In genomic region chr16:14672403-14672971, GRCh38 we compare ENCODE assay signal across 11 cellular contexts. TPM values are rescaled to one million over a fixed set of nuclear protein-coding genes. Genes with fewer than 3 reads are reported as not detected.
DNase-seq lines count a peak whose midpoint lies in the region; ATAC-seq and TF ChIP-seq lines count a peak whose summit lies in the region.
"Had no signal": no experiment of that assay in that cellular context is flagged by ENCODE, and none has a peak within 500 bp of the region (broad histone marks: within the 10 kb centered on the region; RNA-seq: fewer than 3 reads in every experiment).

No MANE protein-coding gene starts in this region.

- no peak for TF ChIP-seq CTCF in SK-N-SH (IDR thresholded peaks at IDR 0.05)
- TF ChIP-seq CTCF in ascending aorta (IDR thresholded peaks at IDR 0.05) = no peak

- POLR2A ChIA-PET in SK-N-SH (lab: Yijun Ruan, JAX) = no interaction called here
- POLR2A ChIA-PET in naive thymus-derived CD8-positive, alpha-beta T cell (lab: Charles Lee) = no interaction called here

- H3K36me3 ChIP-seq in SK-N-SH (replicated peaks in 1 of 2; ENCODE audit: control insufficient read depth in 1 of 2, insufficient read depth in 2 of 2, low read length in 1 of 2) (peaks cover 6 to 8% of the 10 kb centered on the region in 2 experiments), ascending aorta (peaks cover 7 to 24% of the 10 kb centered on the region in 2 donors)

- no peaks in the 10 kb centered on the region for H3K4me1 ChIP-seq in SK-N-SH (ENCODE audit: control insufficient read depth in 1 of 2, insufficient read depth in 2 of 2, low read depth in 1 of 2, low read length in 1 of 2)
- H3K4me1 ChIP-seq in ascending aorta = no peaks in the 10 kb centered on the region

- H4K20me1 ChIP-seq in SK-N-SH (ENCODE audit: insufficient read depth) = no peaks in the 10 kb centered on the region

- CTCF ChIA-PET in SK-N-SH (lab: Yijun Ruan, JAX) = no interaction called here

- H3K27ac ChIP-seq in SK-N-SH (ENCODE audit: low read depth in 2 of 2, low read length in 1 of 2) = no peak overlapping the region
- H3K27ac ChIP-seq in ascending aorta = no peak overlapping the region
- H3K27ac ChIP-seq: dorsolateral prefrontal cortex had no signal

- no peaks in the 10 kb centered on the region for H3K9me2 ChIP-seq in SK-N-SH

- no peak overlapping the region for H3K4me2 ChIP-seq in SK-N-SH

- H3K9ac ChIP-seq in SK-N-SH = no peak overlapping the region

- no peaks in the 10 kb centered on the region for H3K27me3 Mint-ChIP-seq in naive thymus-derived CD8-positive, alpha-beta T cell
- H3K27me3 Mint-ChIP-seq in activated T-cell treated with anti-CD3 and anti-CD28 coated beads, Interleukin-2, amount 50 U/mL, for 4 hours (ENCODE audit: low read depth) = no peaks in the 10 kb centered on the region

- H3K9me3 ChIP-seq in SK-N-SH = no peaks in the 10 kb centered on the region
- no peaks in the 10 kb centered on the region for H3K9me3 ChIP-seq in ascending aorta

- H3K4me3 Mint-ChIP-seq in naive thymus-derived CD8-positive, alpha-beta T cell = peak overlapping the region in 1 of 10 donors; percentile 44
- no peak overlapping the region for H3K4me3 Mint-ChIP-seq in activated T-cell treated with anti-CD3 and anti-CD28 coated beads, Interleukin-2, amount 50 U/mL, for 4 hours

- DNase-seq in SK-N-SH = no peak
- DNase-seq in naive thymus-derived CD8-positive, alpha-beta T cell = no peak
- no peak for DNase-seq in activated T-cell treated with anti-CD3 and anti-CD28 coated beads, Interleukin-2, amount 50 U/mL, for 4 hours
- no peak for DNase-seq in AG08396 (ENCODE audit: low spot score)
- no peak for DNase-seq in ascending aorta (ENCODE audit: low spot score in 2 of 2)
- DNase-seq: dorsolateral prefrontal cortex, mesenchymal stem cell, NCI-H1436 had no signal

- H2AFZ ChIP-seq in SK-N-SH (ENCODE audit: low read depth) = no peak overlapping the region

- H3K4me3 ChIP-seq in SK-N-SH (ENCODE audit: low read depth in 2 of 2, low read length in 1 of 2) (no peak overlapping the region), ascending aorta (no peak overlapping the region)
- H3K4me3 ChIP-seq: dorsolateral prefrontal cortex had no signal

- H3K79me2 ChIP-seq in SK-N-SH (ENCODE audit: insufficient read depth) = no peaks in the 10 kb centered on the region

- 45% methylated on average over 7 of the region's 7 CpGs for WGBS in SK-N-SH (ENCODE audit: low lambda C conversion rate)

- no peaks in the 10 kb centered on the region for H3K9me3 Mint-ChIP-seq in naive thymus-derived CD8-positive, alpha-beta T cell
- H3K9me3 Mint-ChIP-seq in activated T-cell treated with anti-CD3 and anti-CD28 coated beads, Interleukin-2, amount 50 U/mL, for 4 hours = no peaks in the 10 kb centered on the region

- H3K27me3 ChIP-seq in SK-N-SH (ENCODE audit: insufficient read depth) (no peaks in the 10 kb centered on the region), ascending aorta (no peaks in the 10 kb centered on the region)
- H3K27me3 ChIP-seq: dorsolateral prefrontal cortex had no signal

- TF ChIP-seq EP300 in SK-N-SH (IDR thresholded peaks at IDR 0.05; ENCODE audit: borderline replicate concordance in 1 of 2, low read depth in 1 of 2, low read length in 1 of 2) = no peak

- no peak for TF ChIP-seq RAD21 in SK-N-SH (IDR thresholded peaks at IDR 0.05; ENCODE audit: low read length)

- no peaks in the 10 kb centered on the region for H3F3A ChIP-seq in SK-N-SH (replicated peaks; ENCODE audit: insufficient read depth)

- H3K4me1 Mint-ChIP-seq in naive thymus-derived CD8-positive, alpha-beta T cell = peaks cover 5 to 15% (median 11%) of the 10 kb centered on the region in 4 donors
- H3K4me1 Mint-ChIP-seq in activated T-cell treated with anti-CD3 and anti-CD28 coated beads, Interleukin-2, amount 50 U/mL, for 4 hours (ENCODE audit: low read depth) = peaks cover 11% of the 10 kb centered on the region

- peaks cover 0 to 23% (median 7%) of the 10 kb centered on the region in 3 donors for H3K36me3 Mint-ChIP-seq in naive thymus-derived CD8-positive, alpha-beta T cell
- H3K36me3 Mint-ChIP-seq in activated T-cell treated with anti-CD3 and anti-CD28 coated beads, Interleukin-2, amount 50 U/mL, for 4 hours (ENCODE audit: insufficient read depth) = peaks cover 14% of the 10 kb centered on the region

- peak overlapping the region in 6 of 10 donors; percentile 52 to 79 (median 64) for H3K27ac Mint-ChIP-seq in naive thymus-derived CD8-positive, alpha-beta T cell

- peak; percentile 69 for ATAC-seq in GM18909 (IDR thresholded peaks at IDR 0.05; ENCODE audit: poor library complexity, unreplicated experiment)
- peak; percentile 63 for ATAC-seq in HG02870 (IDR thresholded peaks at IDR 0.05; ENCODE audit: unreplicated experiment)
- ATAC-seq in naive thymus-derived CD8-positive, alpha-beta T cell = no peak
- ATAC-seq in activated T-cell treated with anti-CD3 and anti-CD28 coated beads, Interleukin-2, amount 50 U/mL, for 4 hours = no peak
- ATAC-seq in GM21528 (IDR thresholded peaks at IDR 0.05; ENCODE audit: low FRiP score, unreplicated experiment) = no peak

- intact Hi-C loops in ascending aorta (cut with DNase I) = no loop called here

TF ChIP-seq in SK-N-SH, 30 proteins besides CTCF, POLR2A, EP300 and RAD21:
- TF ChIP-seq USF1 (IDR thresholded peaks at IDR 0.05; ENCODE audit: borderline replicate concordance, low read depth) (0 out of 2 replicates have a peak, but pooled peaks have one; percentile 18), TCF12 (IDR thresholded peaks at IDR 0.05) (no peak)
TF ChIP-seq in SK-N-SH: peak in this region for 1.

RNA-seq across cellular contexts. Expression of gene PLA2G10, which starts 21.6 kb away (rescaled TPM):
- polyA plus RNA-seq in SK-N-SH (2012; rRNA removed) = not detected in 2 replicates
- polyA plus RNA-seq in SK-N-SH (2012; cell fraction: cytosol; rRNA removed) = not detected in 2 replicates
- 0.05 and 0.15 TPM in 2 replicates for polyA plus RNA-seq in SK-N-SH (2012; cell fraction: nucleus; rRNA removed)
- total RNA-seq in naive thymus-derived CD8-positive, alpha-beta T cell = not detected
- polyA plus RNA-seq in naive thymus-derived CD8-positive, alpha-beta T cell = not detected
- not detected for total RNA-seq in activated T-cell treated with anti-CD3 and anti-CD28 coated beads, Interleukin-2, amount 50 U/mL, for 4 hours
- not detected for total RNA-seq in ascending aorta

RNA-seq across cellular contexts. Expression of gene NPIPA3, which starts 30.7 kb away (rescaled TPM):
- polyA plus RNA-seq in SK-N-SH (2012; rRNA removed) = 0.26 and 0.92 TPM in 2 replicates
- polyA plus RNA-seq in SK-N-SH (2012; cell fraction: cytosol; rRNA removed) = 0.05 and 0.27 TPM in 2 replicates
- 1.3 and 1.6 TPM in 2 replicates for polyA plus RNA-seq in SK-N-SH (2012; cell fraction: nucleus; rRNA removed)
- total RNA-seq in naive thymus-derived CD8-positive, alpha-beta T cell = 1 to 10 TPM in 1 of 2 experiments, not detected in 1; 2.0 TPM
- under 1 TPM in 1 of 3 donors, not detected in 2; 0.35 TPM for polyA plus RNA-seq in naive thymus-derived CD8-positive, alpha-beta T cell
- 1 to 10 TPM; 1.5 to 4.9 (median 4.4) TPM for total RNA-seq in activated T-cell treated with anti-CD3 and anti-CD28 coated beads, Interleukin-2, amount 50 U/mL, for 4 hours
- not detected for total RNA-seq in ascending aorta

RNA-seq across cellular contexts. Expression of gene BFAR, which starts 39.7 kb away (rescaled TPM):
- polyA plus RNA-seq in SK-N-SH (2012; rRNA removed) = 48.3 and 67.5 TPM in 2 replicates
- polyA plus RNA-seq in SK-N-SH (2012; cell fraction: cytosol; rRNA removed) = 66.9 and 70.9 TPM in 2 replicates
- 22.5 and 37.6 TPM in 2 replicates for polyA plus RNA-seq in SK-N-SH (2012; cell fraction: nucleus; rRNA removed)
- total RNA-seq in naive thymus-derived CD8-positive, alpha-beta T cell = 10 to 100 TPM; 76.1 to 82.5 TPM
- 10 to 100 TPM; 43.2 to 48.6 (median 46.5) TPM for polyA plus RNA-seq in naive thymus-derived CD8-positive, alpha-beta T cell
- 10 to 100 TPM; 62.2 to 64.4 (median 63.6) TPM for total RNA-seq in activated T-cell treated with anti-CD3 and anti-CD28 coated beads, Interleukin-2, amount 50 U/mL, for 4 hours
- 28.0 TPM for total RNA-seq in ascending aorta

RNA-seq across cellular contexts. Expression of gene PARN, which starts 42.4 kb away (rescaled TPM):
- 20.5 and 24.6 TPM in 2 replicates for polyA plus RNA-seq in SK-N-SH (2012; rRNA removed)
- 26.8 and 31.7 TPM in 2 replicates for polyA plus RNA-seq in SK-N-SH (2012; cell fraction: cytosol; rRNA removed)
- 29.1 and 33.5 TPM in 2 replicates for polyA plus RNA-seq in SK-N-SH (2012; cell fraction: nucleus; rRNA removed)
- total RNA-seq in naive thymus-derived CD8-positive, alpha-beta T cell = 10 to 100 TPM; 47.9 to 49.7 TPM
- 10 to 100 TPM; 40.8 to 50.8 (median 44.0) TPM for polyA plus RNA-seq in naive thymus-derived CD8-positive, alpha-beta T cell
- total RNA-seq in activated T-cell treated with anti-CD3 and anti-CD28 coated beads, Interleukin-2, amount 50 U/mL, for 4 hours = 10 to 100 TPM; 45.0 to 52.8 (median 47.3) TPM
- total RNA-seq in ascending aorta = 3.8 TPM

Comparison
In these comparisons a context has a peak if more than half of its experiments do, and no peak if none do; other contexts are left out.
1. ATAC-seq: peak in GM18909 (single experiment) and HG02870 (single experiment); none in naive thymus-derived CD8-positive, alpha-beta T cell (0 of 2), activated T-cell treated with anti-CD3 and anti-CD28 coated beads, Interleukin-2, amount 50 U/mL, for 4 hours (0 of 2) and GM21528 (single experiment).